Comparison of ENCODE assay signal across 17 cellular contexts in genomic region chr12:39611818-39612217, GRCh38. TPM values are rescaled to one million over a fixed set of nuclear protein-coding genes. Genes with fewer than 3 reads are reported as not detected.
DNase-seq lines count a peak whose midpoint lies in the region; ATAC-seq and TF ChIP-seq lines count a peak whose summit lies in the region.
"Had no signal": no experiment of that assay in that cellular context is flagged by ENCODE, and none has a peak within 500 bp of the region (broad histone marks: within the 10 kb centered on the region; RNA-seq: fewer than 3 reads in every experiment).

No MANE protein-coding gene starts in this region.

- H3K4me3 ChIP-seq in CD4-positive, alpha-beta memory T cell (ENCODE audit: low read length in 2 of 2), result no peak overlapping the region
- H3K4me3 ChIP-seq: BLaER1, Peyer's patch had no signal

- peaks cover 58% of the 10 kb centered on the region for H3K4me1 Mint-ChIP-seq in activated CD8-positive, alpha-beta T cell treated with anti-CD3 and anti-CD28 coated beads for 36 hours (ENCODE audit: low read depth)
- peaks cover 49% of the 10 kb centered on the region for H3K4me1 Mint-ChIP-seq in activated CD8-positive, alpha-beta T cell treated with anti-CD3 and anti-CD28 coated beads, Interleukin-2, amount 10 ng/mL, durations not matched to agents 7 days and 5 days (ENCODE audit: low read depth)
- peaks cover 33 to 61% (median 46%) of the 10 kb centered on the region in 4 donors for H3K4me1 Mint-ChIP-seq in CD4-positive, alpha-beta memory T cell
- H3K4me1 Mint-ChIP-seq in activated naive CD8-positive, alpha-beta T cell treated with anti-CD3 and anti-CD28 coated beads, Interleukin-2, amount 10 ng/mL, durations not matched to agents 7 days and 5 days, result peaks cover 42% of the 10 kb centered on the region
- H3K4me1 Mint-ChIP-seq in stimulated activated effector memory CD8-positive, alpha-beta T cell treated with anti-CD3 and anti-CD28 coated beads, Interleukin-12 subunit alpha, Interleukin-12 subunit beta, amount 100 ng/mL, for 72 hours, result peaks cover 17% of the 10 kb centered on the region
- peaks cover 39% of the 10 kb centered on the region for H3K4me1 Mint-ChIP-seq in activated CD4-positive, alpha-beta memory T cell treated with anti-CD3 and anti-CD28 coated beads, Interleukin-2, amount 10 ng/mL, durations not matched to agents 7 days and 5 days
- H3K4me1 Mint-ChIP-seq: H9 had no signal

- DNase-seq in activated CD8-positive, alpha-beta T cell treated with anti-CD3 and anti-CD28 coated beads for 36 hours, result no peak
- no peak for DNase-seq in activated CD8-positive, alpha-beta T cell treated with anti-CD3 and anti-CD28 coated beads, Interleukin-2, amount 10 ng/mL, durations not matched to agents 7 days and 5 days
- no peak for DNase-seq in CD4-positive, alpha-beta memory T cell
- DNase-seq in activated naive CD8-positive, alpha-beta T cell treated with anti-CD3 and anti-CD28 coated beads, Interleukin-2, amount 10 ng/mL, durations not matched to agents 7 days and 5 days, result no peak
- no peak for DNase-seq in stimulated activated effector memory CD8-positive, alpha-beta T cell treated with anti-CD3 and anti-CD28 coated beads, Interleukin-12 subunit alpha, Interleukin-12 subunit beta, amount 100 ng/mL, for 72 hours (ENCODE audit: low spot score in 2 of 2)
- no peak for DNase-seq in activated CD4-positive, alpha-beta memory T cell treated with anti-CD3 and anti-CD28 coated beads, Interleukin-2, amount 10 ng/mL, durations not matched to agents 7 days and 5 days
- DNase-seq: H9; KBM-7; NCI-H1105 treated with DMSO at 0.1 percent for 48 hours; NCI-H1694 treated with DMSO at 0.1 percent for 48 hours; NCI-H510A; NCI-H748 treated with DMSO at 0.1 percent for 48 hours; NK-92 treated with Interleukin-12 subunit alpha and Interleukin-12 subunit beta, amount 100 ng/mL, for 24 hours; Peyer's patch had no signal

- CTCF ChIA-PET in activated CD8-positive, alpha-beta T cell treated with anti-CD3 and anti-CD28 coated beads for 36 hours (lab: Charles Lee), result interaction anchor here (1.3 to 2.7 kb wide), 4 partner anchors 8 to 19 kb away, joined by 3 to 16 read pairs (median 5); partner anchors contain the start of gene ABCD2
- CTCF ChIA-PET in activated CD8-positive, alpha-beta T cell treated with anti-CD3 and anti-CD28 coated beads, Interleukin-2, amount 10 ng/mL, durations not matched to agents 7 days and 5 days (lab: Charles Lee), result interaction anchor here (2.4 to 2.5 kb wide), 2 partner anchors 10 to 80 kb away, joined by 8 to 10 read pairs; no protein-coding TSS in a partner anchor
- CTCF ChIA-PET in CD4-positive, alpha-beta memory T cell (lab: Charles Lee; ENCODE audit: partially characterized antibody), result no interaction called here
- CTCF ChIA-PET in activated CD4-positive, alpha-beta memory T cell treated with anti-CD3 and anti-CD28 coated beads, Interleukin-2, amount 10 ng/mL, durations not matched to agents 7 days and 5 days (lab: Charles Lee), result no interaction called here

- peaks cover 55% of the 10 kb centered on the region for H3K4me1 ChIP-seq in CD4-positive, alpha-beta memory T cell (ENCODE audit: insufficient read depth, low read length)
- H3K4me1 ChIP-seq: Peyer's patch had no signal

- intact Hi-C loops in activated CD8-positive, alpha-beta T cell treated with anti-CD3 and anti-CD28 coated beads for 36 hours (cut with micrococcal nuclease), result no loop called here
- intact Hi-C loops in CD4-positive, alpha-beta memory T cell (cut with micrococcal nuclease), result no loop called here

- no peaks in the 10 kb centered on the region for H3K36me3 ChIP-seq in CD4-positive, alpha-beta memory T cell (ENCODE audit: insufficient read depth, low read length)
- H3K36me3 ChIP-seq: BLaER1, Peyer's patch had no signal

- POLR2A ChIA-PET in activated CD8-positive, alpha-beta T cell treated with anti-CD3 and anti-CD28 coated beads for 36 hours (lab: Charles Lee), result interaction anchor here (1.5 kb wide), 1 partner anchor 8 kb away, joined by 4 read pairs; the partner anchor contains the start of gene ABCD2
- POLR2A ChIA-PET in activated CD8-positive, alpha-beta T cell treated with anti-CD3 and anti-CD28 coated beads, Interleukin-2, amount 10 ng/mL, durations not matched to agents 7 days and 5 days (lab: Charles Lee), result no interaction called here
- POLR2A ChIA-PET in CD4-positive, alpha-beta memory T cell (lab: Charles Lee; ENCODE audit: partially characterized antibody), result interaction anchor here (1.7 to 2.9 kb wide), 3 partner anchors 8 to 17 kb away, joined by 5 to 15 read pairs (median 9); partner anchors contain the start of gene ABCD2
- POLR2A ChIA-PET in activated naive CD8-positive, alpha-beta T cell treated with anti-CD3 and anti-CD28 coated beads, Interleukin-2, amount 10 ng/mL, durations not matched to agents 7 days and 5 days (lab: Charles Lee), result interaction anchor here (0.5 kb wide), 1 partner anchor 9 kb away, joined by 3 read pairs; no protein-coding TSS in a partner anchor
- POLR2A ChIA-PET in activated CD4-positive, alpha-beta memory T cell treated with anti-CD3 and anti-CD28 coated beads, Interleukin-2, amount 10 ng/mL, durations not matched to agents 7 days and 5 days (lab: Charles Lee), result interaction anchor here (1.2 kb wide), 1 partner anchor 168 kb away, joined by 3 read pairs; the partner anchor contains the start of gene KIF21A

- no peaks in the 10 kb centered on the region for H3K27me3 Mint-ChIP-seq in activated CD8-positive, alpha-beta T cell treated with anti-CD3 and anti-CD28 coated beads for 36 hours
- H3K27me3 Mint-ChIP-seq in activated CD8-positive, alpha-beta T cell treated with anti-CD3 and anti-CD28 coated beads, Interleukin-2, amount 10 ng/mL, durations not matched to agents 7 days and 5 days (ENCODE audit: low read depth), result no peaks in the 10 kb centered on the region
- no peaks in the 10 kb centered on the region for H3K27me3 Mint-ChIP-seq in CD4-positive, alpha-beta memory T cell
- no peaks in the 10 kb centered on the region for H3K27me3 Mint-ChIP-seq in activated naive CD8-positive, alpha-beta T cell treated with anti-CD3 and anti-CD28 coated beads, Interleukin-2, amount 10 ng/mL, durations not matched to agents 7 days and 5 days
- H3K27me3 Mint-ChIP-seq in activated CD4-positive, alpha-beta memory T cell treated with anti-CD3 and anti-CD28 coated beads, Interleukin-2, amount 10 ng/mL, durations not matched to agents 7 days and 5 days, result no peaks in the 10 kb centered on the region

- H3K4me3 Mint-ChIP-seq in activated CD8-positive, alpha-beta T cell treated with anti-CD3 and anti-CD28 coated beads for 36 hours, result peak overlapping the region; percentile 24
- H3K4me3 Mint-ChIP-seq in activated CD8-positive, alpha-beta T cell treated with anti-CD3 and anti-CD28 coated beads, Interleukin-2, amount 10 ng/mL, durations not matched to agents 7 days and 5 days, result no peak overlapping the region
- peak overlapping the region in 2 of 8 donors; percentile 2 to 43 for H3K4me3 Mint-ChIP-seq in CD4-positive, alpha-beta memory T cell
- peak overlapping the region; percentile 27 for H3K4me3 Mint-ChIP-seq in activated naive CD8-positive, alpha-beta T cell treated with anti-CD3 and anti-CD28 coated beads, Interleukin-2, amount 10 ng/mL, durations not matched to agents 7 days and 5 days
- H3K4me3 Mint-ChIP-seq in stimulated activated effector memory CD8-positive, alpha-beta T cell treated with anti-CD3 and anti-CD28 coated beads, Interleukin-12 subunit alpha, Interleukin-12 subunit beta, amount 100 ng/mL, for 72 hours, result no peak overlapping the region
- H3K4me3 Mint-ChIP-seq in activated CD4-positive, alpha-beta memory T cell treated with anti-CD3 and anti-CD28 coated beads, Interleukin-2, amount 10 ng/mL, durations not matched to agents 7 days and 5 days, result no peak overlapping the region
- H3K4me3 Mint-ChIP-seq: H9 had no signal

- no peak overlapping the region for H3K27ac Mint-ChIP-seq in activated CD8-positive, alpha-beta T cell treated with anti-CD3 and anti-CD28 coated beads for 36 hours
- H3K27ac Mint-ChIP-seq in activated CD8-positive, alpha-beta T cell treated with anti-CD3 and anti-CD28 coated beads, Interleukin-2, amount 10 ng/mL, durations not matched to agents 7 days and 5 days, result no peak overlapping the region
- H3K27ac Mint-ChIP-seq in CD4-positive, alpha-beta memory T cell, result peak overlapping the region in 4 of 7 donors; percentile 3 to 64 (median 30)
- H3K27ac Mint-ChIP-seq in activated naive CD8-positive, alpha-beta T cell treated with anti-CD3 and anti-CD28 coated beads, Interleukin-2, amount 10 ng/mL, durations not matched to agents 7 days and 5 days, result no peak overlapping the region
- H3K27ac Mint-ChIP-seq in stimulated activated effector memory CD8-positive, alpha-beta T cell treated with anti-CD3 and anti-CD28 coated beads, Interleukin-12 subunit alpha, Interleukin-12 subunit beta, amount 100 ng/mL, for 72 hours, result no peak overlapping the region
- no peak overlapping the region for H3K27ac Mint-ChIP-seq in activated CD4-positive, alpha-beta memory T cell treated with anti-CD3 and anti-CD28 coated beads, Interleukin-2, amount 10 ng/mL, durations not matched to agents 7 days and 5 days
- H3K27ac Mint-ChIP-seq: H9 had no signal

- H3K27me3 ChIP-seq in CD4-positive, alpha-beta memory T cell (ENCODE audit: insufficient read depth, low read length), result no peaks in the 10 kb centered on the region
- H3K27me3 ChIP-seq: BLaER1, Peyer's patch had no signal

- peaks cover 27% of the 10 kb centered on the region for H3K36me3 Mint-ChIP-seq in activated CD8-positive, alpha-beta T cell treated with anti-CD3 and anti-CD28 coated beads for 36 hours (ENCODE audit: low read depth)
- H3K36me3 Mint-ChIP-seq in activated CD8-positive, alpha-beta T cell treated with anti-CD3 and anti-CD28 coated beads, Interleukin-2, amount 10 ng/mL, durations not matched to agents 7 days and 5 days (ENCODE audit: low read depth), result peaks cover 74% of the 10 kb centered on the region
- peaks cover 47 to 51% of the 10 kb centered on the region in 2 donors for H3K36me3 Mint-ChIP-seq in CD4-positive, alpha-beta memory T cell
- peaks cover 59% of the 10 kb centered on the region for H3K36me3 Mint-ChIP-seq in activated naive CD8-positive, alpha-beta T cell treated with anti-CD3 and anti-CD28 coated beads, Interleukin-2, amount 10 ng/mL, durations not matched to agents 7 days and 5 days
- peaks cover 5% of the 10 kb centered on the region for H3K36me3 Mint-ChIP-seq in stimulated activated effector memory CD8-positive, alpha-beta T cell treated with anti-CD3 and anti-CD28 coated beads, Interleukin-12 subunit alpha, Interleukin-12 subunit beta, amount 100 ng/mL, for 72 hours
- peaks cover 64% of the 10 kb centered on the region for H3K36me3 Mint-ChIP-seq in activated CD4-positive, alpha-beta memory T cell treated with anti-CD3 and anti-CD28 coated beads, Interleukin-2, amount 10 ng/mL, durations not matched to agents 7 days and 5 days (ENCODE audit: low read depth)

- H3K9me3 Mint-ChIP-seq in activated CD8-positive, alpha-beta T cell treated with anti-CD3 and anti-CD28 coated beads for 36 hours, result peaks cover 2% of the 10 kb centered on the region
- no peaks in the 10 kb centered on the region for H3K9me3 Mint-ChIP-seq in activated CD8-positive, alpha-beta T cell treated with anti-CD3 and anti-CD28 coated beads, Interleukin-2, amount 10 ng/mL, durations not matched to agents 7 days and 5 days (ENCODE audit: insufficient read depth)
- H3K9me3 Mint-ChIP-seq in CD4-positive, alpha-beta memory T cell, result peaks cover 0 to 4% (median 0%) of the 10 kb centered on the region in 8 donors
- no peaks in the 10 kb centered on the region for H3K9me3 Mint-ChIP-seq in activated naive CD8-positive, alpha-beta T cell treated with anti-CD3 and anti-CD28 coated beads, Interleukin-2, amount 10 ng/mL, durations not matched to agents 7 days and 5 days
- no peaks in the 10 kb centered on the region for H3K9me3 Mint-ChIP-seq in stimulated activated effector memory CD8-positive, alpha-beta T cell treated with anti-CD3 and anti-CD28 coated beads, Interleukin-12 subunit alpha, Interleukin-12 subunit beta, amount 100 ng/mL, for 72 hours
- H3K9me3 Mint-ChIP-seq in activated CD4-positive, alpha-beta memory T cell treated with anti-CD3 and anti-CD28 coated beads, Interleukin-2, amount 10 ng/mL, durations not matched to agents 7 days and 5 days, result peaks cover 2% of the 10 kb centered on the region
- H3K9me3 Mint-ChIP-seq: H9 had no signal

- TF ChIP-seq CTCF in activated CD8-positive, alpha-beta T cell treated with anti-CD3 and anti-CD28 coated beads for 36 hours (IDR thresholded peaks at IDR 0.05), result no peak

- H3K27ac ChIP-seq in CD4-positive, alpha-beta memory T cell (ENCODE audit: low read depth, low read length), result no peak overlapping the region
- H3K27ac ChIP-seq: BLaER1, Peyer's patch had no signal

- H3K9me3 ChIP-seq in CD4-positive, alpha-beta memory T cell (ENCODE audit: control insufficient read depth in 1 of 2, low read length in 2 of 2), result no peaks in the 10 kb centered on the region
- H3K9me3 ChIP-seq: BLaER1, Peyer's patch had no signal

- ATAC-seq in activated CD8-positive, alpha-beta T cell treated with anti-CD3 and anti-CD28 coated beads for 36 hours, result no peak
- ATAC-seq in activated CD8-positive, alpha-beta T cell treated with anti-CD3 and anti-CD28 coated beads, Interleukin-2, amount 10 ng/mL, durations not matched to agents 7 days and 5 days, result no peak
- no peak for ATAC-seq in activated naive CD8-positive, alpha-beta T cell treated with anti-CD3 and anti-CD28 coated beads, Interleukin-2, amount 10 ng/mL, durations not matched to agents 7 days and 5 days (ENCODE audit: low read depth)
- peak; percentile 74 for ATAC-seq in stimulated activated effector memory CD8-positive, alpha-beta T cell treated with anti-CD3 and anti-CD28 coated beads, Interleukin-12 subunit alpha, Interleukin-12 subunit beta, amount 100 ng/mL, for 72 hours
- ATAC-seq in GM21786 (IDR thresholded peaks at IDR 0.05; ENCODE audit: unreplicated experiment), result no peak
- ATAC-seq: HepG2 had no signal

RNA-seq across cellular contexts. Expression of gene ABCD2, which starts 7.8 kb away (rescaled TPM):
- 1 to 10 TPM; 3.8 to 4.0 TPM for total RNA-seq in activated CD8-positive, alpha-beta T cell treated with anti-CD3 and anti-CD28 coated beads for 36 hours
- 10 to 100 TPM; 22.5 to 24.4 TPM for total RNA-seq in activated CD8-positive, alpha-beta T cell treated with anti-CD3 and anti-CD28 coated beads, Interleukin-2, amount 10 ng/mL, durations not matched to agents 7 days and 5 days
- 10 to 100 TPM; 19.0 to 20.1 TPM for total RNA-seq in CD4-positive, alpha-beta memory T cell
- polyA plus RNA-seq in CD4-positive, alpha-beta memory T cell, result 1 to 10 TPM; 8.2 to 8.5 TPM
- total RNA-seq in activated naive CD8-positive, alpha-beta T cell treated with anti-CD3 and anti-CD28 coated beads, Interleukin-2, amount 10 ng/mL, durations not matched to agents 7 days and 5 days, result 10 to 100 TPM; 30.8 TPM
- total RNA-seq in activated CD4-positive, alpha-beta memory T cell treated with anti-CD3 and anti-CD28 coated beads, Interleukin-2, amount 10 ng/mL, durations not matched to agents 7 days and 5 days, result 10 to 100 TPM; 19.6 TPM
- total RNA-seq: H9, HepG2 had no signal
- polyA plus RNA-seq: HepG2 had no signal

Comparison
In these comparisons a context has a peak if more than half of its experiments do, and no peak if none do; other contexts are left out.
1. H3K4me3 Mint-ChIP-seq: peak in activated CD8-positive, alpha-beta T cell treated with anti-CD3 and anti-CD28 coated beads for 36 hours (single experiment) and activated naive CD8-positive, alpha-beta T cell treated with anti-CD3 and anti-CD28 coated beads, Interleukin-2, amount 10 ng/mL, durations not matched to agents 7 days and 5 days (single experiment); none in activated CD8-positive, alpha-beta T cell treated with anti-CD3 and anti-CD28 coated beads, Interleukin-2, amount 10 ng/mL, durations not matched to agents 7 days and 5 days (single experiment), stimulated activated effector memory CD8-positive, alpha-beta T cell treated with anti-CD3 and anti-CD28 coated beads, Interleukin-12 subunit alpha, Interleukin-12 subunit beta, amount 100 ng/mL, for 72 hours (single experiment) and activated CD4-positive, alpha-beta memory T cell treated with anti-CD3 and anti-CD28 coated beads, Interleukin-2, amount 10 ng/mL, durations not matched to agents 7 days and 5 days (single experiment).
2. H3K27ac Mint-ChIP-seq: peak in CD4-positive, alpha-beta memory T cell (4 of 7); none in activated CD8-positive, alpha-beta T cell treated with anti-CD3 and anti-CD28 coated beads for 36 hours (single experiment), activated CD8-positive, alpha-beta T cell treated with anti-CD3 and anti-CD28 coated beads, Interleukin-2, amount 10 ng/mL, durations not matched to agents 7 days and 5 days (single experiment), activated naive CD8-positive, alpha-beta T cell treated with anti-CD3 and anti-CD28 coated beads, Interleukin-2, amount 10 ng/mL, durations not matched to agents 7 days and 5 days (single experiment), stimulated activated effector memory CD8-positive, alpha-beta T cell treated with anti-CD3 and anti-CD28 coated beads, Interleukin-12 subunit alpha, Interleukin-12 subunit beta, amount 100 ng/mL, for 72 hours (single experiment) and activated CD4-positive, alpha-beta memory T cell treated with anti-CD3 and anti-CD28 coated beads, Interleukin-2, amount 10 ng/mL, durations not matched to agents 7 days and 5 days (single experiment).
3. CTCF ChIA-PET loops: an anchor here in activated CD8-positive, alpha-beta T cell treated with anti-CD3 and anti-CD28 coated beads for 36 hours (1.3 to 2.7 kb wide) and activated CD8-positive, alpha-beta T cell treated with anti-CD3 and anti-CD28 coated beads, Interleukin-2, amount 10 ng/mL, durations not matched to agents 7 days and 5 days (2.4 to 2.5 kb wide); none called in CD4-positive, alpha-beta memory T cell and activated CD4-positive, alpha-beta memory T cell treated with anti-CD3 and anti-CD28 coated beads, Interleukin-2, amount 10 ng/mL, durations not matched to agents 7 days and 5 days.